8 cellular contexts compared by ENCODE assay signal in the genomic region with DNA sequence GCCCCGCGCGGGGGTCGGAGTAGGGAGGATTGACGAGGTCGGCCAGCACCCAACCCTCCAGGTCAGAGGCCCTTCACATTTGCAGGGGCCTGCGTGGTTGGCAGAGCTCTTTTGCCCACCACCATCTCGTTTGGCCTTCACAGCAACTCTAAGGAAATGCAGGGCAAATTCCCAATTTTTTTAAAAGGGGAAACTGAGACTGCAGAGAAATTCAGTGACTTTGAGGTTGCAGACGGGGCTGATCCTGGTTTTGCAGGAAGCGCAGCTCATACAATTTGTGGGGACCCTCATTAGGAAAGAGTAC. TPM values are rescaled to one million over a fixed set of nuclear protein-coding genes. Genes with fewer than 3 reads are reported as not detected.
DNase-seq lines count a peak whose midpoint lies in the region; ATAC-seq and TF ChIP-seq lines count a peak whose summit lies in the region.

No MANE protein-coding gene starts in this region.

- ATAC-seq in naive B cell (ENCODE audit: low read depth in 2 of 2) (no peak), GM18870 (IDR thresholded peaks at IDR 0.05; ENCODE audit: unreplicated experiment) (no peak)

- H3K36me3 Mint-ChIP-seq in naive B cell: no peaks in the 10 kb centered on the region

- H3K4me3 Mint-ChIP-seq in naive B cell: peak overlapping the region; percentile 87 to 98 (median 94)

- no peaks in the 10 kb centered on the region for H3K9me3 Mint-ChIP-seq in naive B cell

- no peaks in the 10 kb centered on the region for H3K27me3 Mint-ChIP-seq in naive B cell

- peak overlapping the region; percentile 97 for H3K4me3 ChIP-seq in AG04449 (ENCODE audit: low read depth, low read length)
- H3K4me3 ChIP-seq in Jurkat, Clone E6-1 (ENCODE audit: low read length): peak overlapping the region; percentile 88

- H3K27ac Mint-ChIP-seq in naive B cell: peak overlapping the region; percentile 81 to 96 (median 94)

- CTCF ChIA-PET in AG04449 (lab: Yijun Ruan, JAX): interaction anchor here (1.2 kb wide), 2 partner anchors 10 to 61 kb away, joined by 5 to 7 read pairs; no protein-coding TSS in a partner anchor

- POLR2A ChIA-PET in AG04449 (lab: Yijun Ruan, JAX): no interaction called here

- H3K4me1 Mint-ChIP-seq in naive B cell: peaks cover 18 to 45% (median 32%) of the 10 kb centered on the region in 3 donors

- peak overlapping the region; percentile 93 for H3K27ac ChIP-seq in cingulate gyrus (ENCODE audit: low read depth, low read length)

- no peak for TF ChIP-seq CTCF in AG04449 (IDR thresholded peaks at IDR 0.05; ENCODE audit: insufficient read depth, low read length, missing control alignments)

- DNase-seq in AG04449 (ENCODE audit: low read depth, low spot score) (no peak), naive B cell (no peak), GOT3 (lab: John Stamatoyannopoulos, UW) (no peak), amygdala (lab: John Stamatoyannopoulos, UW) (no peak)
- no peak for DNase-seq in Jurkat, Clone E6-1 (ENCODE audit: low read depth, low spot score)
- no peak for DNase-seq in stimulated activated CD4-positive, alpha-beta T cell treated with anti-CD3 and anti-CD28 coated beads, Interleukin-4, amount 100 ng/mL, for 1 hour

RNA-seq across cellular contexts. Expression of gene ACBD3, which starts 0.4 kb away (rescaled TPM):
- polyA plus RNA-seq in Jurkat, Clone E6-1 (2012; ENCODE audit: insufficient read depth, insufficient read length): 20.3 TPM
- 10 to 100 TPM; 38.5 to 88.1 (median 55.0) TPM for polyA plus RNA-seq in naive B cell (ENCODE audit: low read depth in 6 of 6)

RNA-seq across cellular contexts. Expression of gene MIXL1, which starts 36.5 kb away (rescaled TPM):
- polyA plus RNA-seq in Jurkat, Clone E6-1 (2012; ENCODE audit: insufficient read depth, insufficient read length): 0.75 TPM
- 1 to 10 TPM in 1 of 6 donors, under 1 TPM in 3, not detected in 2; 0.23 to 2.8 (median 0.36) TPM for polyA plus RNA-seq in naive B cell (ENCODE audit: low read depth in 6 of 6)
